8 cellular contexts compared by ENCODE assay signal in the genomic region with DNA sequence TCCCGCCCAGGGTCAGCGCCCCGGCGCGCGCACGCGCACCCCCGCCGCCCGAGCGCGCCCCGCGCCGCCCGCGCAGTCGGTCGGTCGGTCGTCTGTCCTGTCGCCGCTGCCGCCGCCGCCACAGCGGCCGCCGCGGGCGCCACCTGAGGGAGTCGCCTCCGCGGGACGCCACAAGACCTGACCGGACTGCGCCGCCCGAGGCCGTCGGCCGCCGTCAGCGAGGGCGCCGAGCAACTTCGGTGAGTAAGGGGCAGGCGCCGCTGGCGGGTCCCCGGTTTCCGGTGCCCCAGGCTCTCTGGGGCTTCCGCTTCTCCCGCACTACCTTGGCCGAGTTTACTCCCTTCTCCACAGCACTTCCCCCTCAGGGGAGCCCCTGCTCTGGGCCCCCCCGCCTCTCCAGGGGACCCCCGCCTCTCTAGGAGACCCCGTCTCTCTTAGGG. TPM values are rescaled to one million over a fixed set of nuclear protein-coding genes. Genes with fewer than 3 reads are reported as not detected.
DNase-seq lines count a peak whose midpoint lies in the region; ATAC-seq, FAIRE-seq and TF ChIP-seq lines count a peak whose summit lies in the region.

No MANE protein-coding gene starts in this region.

- CTCF ChIA-PET in HepG2 (lab: Yijun Ruan, JAX; ENCODE audit: low intra/inter-chr PET ratio, low total read pairs) = no interaction called here

- H4K20me1 ChIP-seq in DOHH2 (ENCODE audit: control insufficient read depth, insufficient read depth, low read depth, low read length) (peaks cover 3% of the 10 kb centered on the region; the same call in 1 of the 2 replicates), GM23338 (replicated peaks; ENCODE audit: insufficient read depth) (no peaks in the 10 kb centered on the region; the same call in 1 of the 2 replicates), HepG2 (ENCODE audit: insufficient read depth, low read length) (no peaks in the 10 kb centered on the region)

- H2AFZ ChIP-seq in GM23338 (peak overlapping the region; percentile 63), HepG2 (ENCODE audit: low read length) (no peak overlapping the region)

- H3K27me3 Mint-ChIP-seq in GM23338 (ENCODE audit: insufficient read depth, low read depth, poor library complexity) = peaks cover 29% of the 10 kb centered on the region

- TF ChIP-seq EP300 in HepG2 (IDR thresholded peaks at IDR 0.05; ENCODE audit: low read depth in 2 of 2, low read length in 2 of 2) = no peak
- no peak for TF ChIP-seq EP300 in HepG2 (CRISPR knock-in tag; IDR thresholded peaks at IDR 0.05; ENCODE audit: borderline replicate concordance)

- TF ChIP-seq CTCF in DOHH2 (IDR thresholded peaks at IDR 0.05; ENCODE audit: low read depth, low read length, poor library complexity, severe bottlenecking) (no peak), GM23338 (conservative IDR thresholded peaks at IDR 0.05; ENCODE audit: low read depth in 2 of 2) (no peak), HepG2 (CRISPR knock-in tag; IDR thresholded peaks at IDR 0.05) (no peak)

- peaks cover 36% of the 10 kb centered on the region for H3K4me1 Mint-ChIP-seq in GM23338

- peak overlapping the region; percentile 81; the same call in 1 of the 2 replicates for H3K27ac Mint-ChIP-seq in GM23338

- peak overlapping the region; percentile 90 for H3K4me2 ChIP-seq in DOHH2 (ENCODE audit: low read length)
- peak overlapping the region; percentile 99 for H3K4me2 ChIP-seq in GM23338
- peak overlapping the region; percentile 82 for H3K4me2 ChIP-seq in HepG2 (ENCODE audit: low read depth, low read length)

- H3K36me3 Mint-ChIP-seq in GM23338 (ENCODE audit: low read depth) = no peaks in the 10 kb centered on the region

- peak; percentile 18 for TF ChIP-seq RAD21 in HepG2 (CRISPR knock-in tag; IDR thresholded peaks at IDR 0.05)

- DNase-seq in GM23338 (ENCODE audit: low spot score) = peak; percentile 66
- peak; percentile 32 for DNase-seq in NOMO-1 treated with dmso at 0.1 percent for 144 hours (lab: John Stamatoyannopoulos, UW; ENCODE audit: unreplicated experiment)
- no peak for DNase-seq in adipocyte (ENCODE audit: low read depth)
- no peak for DNase-seq in HepG2 (ENCODE audit: low spot score)
- DNase-seq in stimulated activated CD8-positive, alpha-beta memory T cell treated with anti-CD3 and anti-CD28 coated beads, Interleukin-2, amount 100 ng/mL, for 48 hours (ENCODE audit: low read depth in 2 of 2) = peak; percentile 44 to 52
- DNase-seq in NCI-H2171 treated with DMSO at 0.1 percent for 48 hours (lab: John Stamatoyannopoulos, UW) = no peak
- DNase-seq in NCI-H2171 (lab: John Stamatoyannopoulos, UW) = no peak

- H3K9me2 ChIP-seq in DOHH2 (replicated peaks; ENCODE audit: control insufficient read depth, low read length) (no peaks in the 10 kb centered on the region), GM23338 (ENCODE audit: insufficient read depth) (0 out of 2 replicates have a peak, but pooled peaks cover 7% of the 10 kb centered on the region)

- peak overlapping the region; percentile 81 for H3K27ac ChIP-seq in DOHH2 (ENCODE audit: low read depth, low read length)
- peak overlapping the region; percentile 95 for H3K27ac ChIP-seq in GM23338 (ENCODE audit: low read depth)
- H3K27ac ChIP-seq in HepG2 (ENCODE audit: extremely low read length, insufficient read depth, low read length) = peak overlapping the region; percentile 86

- TF ChIP-seq POLR2A in HepG2 (IDR thresholded peaks at IDR 0.05; ENCODE audit: insufficient read depth in 1 of 2, low read depth in 2 of 2, low read length in 2 of 2) = peak; percentile 50 to 59; a peak in 3 of 4 replicates

- 0% methylated on average over 2 of the region's 59 CpGs for WGBS in HepG2 (ENCODE audit: low lambda C conversion rate)

- in situ Hi-C loops in HepG2 (cut with HindIII; ENCODE audit: extremely low pct_ligation_motif_present, low pct_unique_long_range_greater_than_20kb) = no loop called here

- peak; percentile 1; the same call in 2 of the 3 replicates for ATAC-seq in GM23338
- peak; percentile 13 for ATAC-seq in HepG2

- intact Hi-C loops in HepG2 (cut with micrococcal nuclease; ENCODE audit: unreplicated experiment) = loop anchor here (1.0 kb wide), 2 partner anchors 9 to 20 kb away; no protein-coding TSS in a partner anchor

- no TSS peak for BruUV-seq in HepG2 (replicated peaks; lab: Mats Ljungman, UMichigan)

- no peak for FAIRE-seq in HepG2 (lab: Jason Lieb, UNC)

- H3K27me3 ChIP-seq in DOHH2 (ENCODE audit: control insufficient read depth, low read length) = no peaks in the 10 kb centered on the region
- H3K27me3 ChIP-seq in GM23338 (ENCODE audit: insufficient read depth) = peaks cover 9% of the 10 kb centered on the region; the same call in 1 of the 2 replicates
- no peaks in the 10 kb centered on the region for H3K27me3 ChIP-seq in adipocyte (replicated peaks; ENCODE audit: control insufficient read depth, insufficient read depth, low read length)
- no peaks in the 10 kb centered on the region; a peak in 1 of 5 replicates for H3K27me3 ChIP-seq in HepG2 (ENCODE audit: control insufficient read depth in 1 of 2, insufficient read depth in 2 of 2, low read length in 2 of 2)

- H3K36me3 ChIP-seq in DOHH2 (ENCODE audit: control insufficient read depth, low read length) (peaks cover 25% of the 10 kb centered on the region), GM23338 (ENCODE audit: insufficient read depth) (no peaks in the 10 kb centered on the region), adipocyte (ENCODE audit: control insufficient read depth, insufficient read depth, low read length, severe bottlenecking) (no peaks in the 10 kb centered on the region), HepG2 (replicated peaks in 1 of 2; ENCODE audit: control insufficient read depth in 1 of 2, insufficient read depth in 2 of 2, low read length in 2 of 2) (no peaks in the 10 kb centered on the region)

- peaks cover 16% of the 10 kb centered on the region; the same call in 2 of the 3 replicates for H3K9me3 Mint-ChIP-seq in GM23338

- H3K9ac ChIP-seq in adipocyte (ENCODE audit: low read length) (peak overlapping the region; percentile 94), HepG2 (ENCODE audit: insufficient read depth, low read depth, low read length) (peak overlapping the region; percentile 89)

- peak overlapping the region; percentile 88 for H3K4me3 Mint-ChIP-seq in GM23338

- peaks cover 49% of the 10 kb centered on the region for H3K4me1 ChIP-seq in DOHH2 (ENCODE audit: control insufficient read depth, low read length)
- peaks cover 32% of the 10 kb centered on the region for H3K4me1 ChIP-seq in GM23338 (ENCODE audit: insufficient read depth)
- H3K4me1 ChIP-seq in adipocyte (ENCODE audit: control insufficient read depth, insufficient read depth, low read length) = peaks cover 25% of the 10 kb centered on the region
- peaks cover 65% of the 10 kb centered on the region for H3K4me1 ChIP-seq in HepG2 (ENCODE audit: insufficient read depth, low read length)

- H3K4me3 ChIP-seq in DOHH2 (ENCODE audit: low read length) = peak overlapping the region; percentile 88
- peak overlapping the region; percentile 95 for H3K4me3 ChIP-seq in GM23338
- peak overlapping the region; percentile 92 for H3K4me3 ChIP-seq in adipocyte (ENCODE audit: low read length)
- peak overlapping the region; percentile 73 to 87 (median 75) for H3K4me3 ChIP-seq in HepG2 (replicated peaks in 1 of 3; ENCODE audit: insufficient read depth in 1 of 3, low read depth in 2 of 3, low read length in 3 of 3)

- H3F3A ChIP-seq in DOHH2 (ENCODE audit: control insufficient read depth, insufficient read depth) (peaks cover 3% of the 10 kb centered on the region; the same call in 1 of the 2 replicates), GM23338 (replicated peaks; ENCODE audit: low read depth) (peaks cover 7% of the 10 kb centered on the region)

- POLR2A ChIA-PET in HepG2 (lab: Yijun Ruan, JAX) = interaction anchor here (0.7 to 1.6 kb wide), 9 partner anchors 11 to 258 kb away, joined by 3 to 24 read pairs (median 3); a partner anchor contains a TSS

- H3K9me3 ChIP-seq in DOHH2 (ENCODE audit: control insufficient read depth, insufficient read depth, low read length) (no peaks in the 10 kb centered on the region), adipocyte (ENCODE audit: control insufficient read depth, low read length) (no peaks in the 10 kb centered on the region), HepG2 (ENCODE audit: low read length) (no peaks in the 10 kb centered on the region)

- peaks cover 54% of the 10 kb centered on the region for H3K79me2 ChIP-seq in DOHH2 (ENCODE audit: control insufficient read depth, low read length)
- peaks cover 53% of the 10 kb centered on the region for H3K79me2 ChIP-seq in GM23338 (replicated peaks; ENCODE audit: insufficient read depth)
- peaks cover 42% of the 10 kb centered on the region for H3K79me2 ChIP-seq in HepG2 (ENCODE audit: insufficient read depth, low read length)

TF ChIP-seq in HepG2, 621 proteins besides CTCF, POLR2A, EP300 and RAD21 (continues in another document):
- TF ChIP-seq ZNF12 (CRISPR knock-in tag; IDR thresholded peaks at IDR 0.05) = no peak
- no peak for TF ChIP-seq ZNF572 (CRISPR knock-in tag; IDR thresholded peaks at IDR 0.05)
- peak; percentile 1; the same call in 1 of the 3 replicates for TF ChIP-seq MXI1 (IDR thresholded peaks at IDR 0.05; ENCODE audit: borderline replicate concordance, low read depth, low read length)

RNA-seq across cellular contexts. Expression of a gene that starts 19.6 kb away (rescaled TPM):
- 123 and 151 TPM in 2 replicates for total RNA-seq in GM23338 (2014; rRNA removed; shearing (Covaris generic))
- polyA plus RNA-seq in GM23338 (2016; fragmentation: Nextera tagmentation; extraction: Ambion mirVana) = 40.0 and 49.2 TPM in 2 replicates
- 25.1 and 28.6 TPM in 2 replicates for total RNA-seq in HepG2 (2016; rRNA removed; fragmentation: Illumina TruSeq; extraction: Trizol)
- 10.8 and 13.3 TPM in 2 replicates for total RNA-seq in HepG2 (2016; cell fraction: cytosol; rRNA removed; fragmentation: Illumina TruSeq; extraction: Trizol; ENCODE audit: low read depth)
- total RNA-seq in HepG2 (2016; cell fraction: insoluble cytoplasmic fraction; rRNA removed; fragmentation: Illumina TruSeq; extraction: Trizol) = 24.5 and 30.0 TPM in 2 replicates
- total RNA-seq in HepG2 (2016; cell fraction: membrane; rRNA removed; fragmentation: Illumina TruSeq; extraction: Trizol) = 43.4 and 51.5 TPM in 2 replicates
- 19.5 and 24.3 TPM in 2 replicates for total RNA-seq in HepG2 (2016; cell fraction: nucleus; rRNA removed; fragmentation: Illumina TruSeq; extraction: Trizol)
- 15.1 and 16.8 TPM in 2 replicates for polyA plus RNA-seq in HepG2 (2011; rRNA removed)
- polyA plus RNA-seq in HepG2 (2011; cell fraction: cytosol; rRNA removed) = 10.5 and 13.4 TPM in 2 replicates
- 17.3 and 19.1 TPM in 2 replicates for polyA plus RNA-seq in HepG2 (2011; cell fraction: nucleus; rRNA removed)
- polyA plus RNA-seq in HepG2 (2012) = 19.3 and 26.1 TPM in 2 replicates
- 13.2 and 13.4 TPM in 2 replicates for polyA plus RNA-seq in HepG2 (2016; cell fraction: cytosol; fragmentation: Illumina TruSeq; extraction: Trizol; ENCODE audit: low read depth)
- polyA plus RNA-seq in HepG2 (2016; cell fraction: insoluble cytoplasmic fraction; fragmentation: Illumina TruSeq; extraction: Trizol; ENCODE audit: low read depth) = 38.8 and 59.1 TPM in 2 replicates
- polyA plus RNA-seq in HepG2 (2016; cell fraction: membrane; fragmentation: Illumina TruSeq; extraction: Trizol; ENCODE audit: low read depth) = 38.7 and 46.4 TPM in 2 replicates
- 43.6 and 47.2 TPM in 2 replicates for polyA plus RNA-seq in HepG2 (2016; cell fraction: nucleus; fragmentation: Illumina TruSeq; extraction: Trizol; ENCODE audit: insufficient read depth, low read depth)
- 16.0 and 18.2 TPM in 2 replicates for polyA minus RNA-seq in HepG2 (2011; rRNA and poly(A)+ RNA removed; ENCODE audit: low replicate concordance)
- 24.2 and 24.4 TPM in 2 replicates for polyA minus RNA-seq in HepG2 (2011; cell fraction: cytosol; rRNA and poly(A)+ RNA removed)
- 11.5 and 14.5 TPM in 2 replicates for polyA minus RNA-seq in HepG2 (2011; cell fraction: nucleus; rRNA and poly(A)+ RNA removed)

Comparison
In these comparisons a context has a peak if more than half of its experiments do, and no peak if none do; other contexts are left out.
1. DNase-seq: peak in GM23338 (single experiment), NOMO-1 treated with dmso at 0.1 percent for 144 hours (single experiment) and stimulated activated CD8-positive, alpha-beta memory T cell treated with anti-CD3 and anti-CD28 coated beads, Interleukin-2, amount 100 ng/mL, for 48 hours (2 of 2); none in adipocyte (single experiment), HepG2 (single experiment), NCI-H2171 treated with DMSO at 0.1 percent for 48 hours (single experiment) and NCI-H2171 (single experiment).
2. Peak in every context shown above with its lines, with median percentiles within 50 percentile points of each other: H3K27ac ChIP-seq, H3K4me2 ChIP-seq and H3K4me3 ChIP-seq.